Comparison of ENCODE assay signal across 8 cellular contexts in the genomic region with DNA sequence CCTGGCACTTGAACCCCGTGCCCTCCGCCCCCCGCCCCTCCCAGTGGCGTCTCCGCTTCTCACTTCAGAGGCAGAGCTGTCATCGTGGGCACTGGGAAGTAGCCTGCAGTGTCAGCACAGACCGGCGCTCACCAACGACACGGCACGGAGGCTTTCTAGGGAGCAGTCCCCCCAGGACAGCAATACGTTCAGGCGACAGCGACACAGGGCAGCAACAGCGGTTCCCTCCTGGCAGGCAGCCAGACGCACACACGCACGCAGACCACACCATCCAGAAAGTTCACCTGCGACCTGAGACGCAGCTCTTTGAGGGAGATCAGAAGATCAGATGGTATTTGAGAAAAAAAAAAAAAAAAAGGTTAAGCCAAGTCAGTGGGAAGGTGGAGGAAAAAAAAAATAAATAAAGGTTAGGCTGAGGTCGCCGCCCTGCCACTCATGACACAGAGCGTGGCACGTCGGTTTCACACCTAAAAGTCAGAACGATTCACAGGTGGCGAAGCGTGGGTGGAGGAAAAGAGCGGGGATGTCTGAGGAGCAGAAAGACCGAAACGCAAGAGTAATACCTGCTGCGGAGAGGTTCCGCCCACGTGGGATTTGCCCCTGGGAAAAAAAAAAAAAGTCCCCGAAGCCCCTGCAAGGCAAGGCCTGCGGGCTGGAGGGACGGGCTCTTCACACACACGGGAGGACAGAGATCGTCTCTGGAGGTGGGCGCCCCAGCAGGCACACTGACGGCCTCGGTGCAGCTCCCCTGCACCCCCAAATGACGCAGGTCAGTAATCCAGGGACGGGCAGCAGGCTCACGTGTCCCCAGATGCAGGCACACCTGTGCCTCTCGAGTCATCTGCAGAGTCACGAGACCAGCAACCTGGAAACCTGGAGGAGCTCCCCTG.
DNase-seq lines count a peak whose midpoint lies in the region; ATAC-seq, FAIRE-seq and TF ChIP-seq lines count a peak whose summit lies in the region.

No MANE protein-coding gene starts in this region.

- no peak overlapping the region for H3K27ac ChIP-seq in foreskin keratinocyte

- in situ Hi-C loops in HAP-1 (cut with MboI; ENCODE audit: low sequenced_read_pairs) = no loop called here

- ATAC-seq in HG03460 (IDR thresholded peaks at IDR 0.05; ENCODE audit: unreplicated experiment) (peak; percentile 35), foreskin keratinocyte (no peak)

- FAIRE-seq in GM19239 (lab: Jason Lieb, UNC) = peak; percentile 98

- H3K9me3 Mint-ChIP-seq in progenitor cell of endocrine pancreas (ENCODE audit: low read depth) = no peaks in the 10 kb centered on the region

- DNase-seq in GM19239 (ENCODE audit: insufficient read length, low spot score) (no peak), activated T-cell treated with anti-CD3 and anti-CD28 coated beads for 1 hour (ENCODE audit: low read depth) (peak; percentile 55), progenitor cell of endocrine pancreas (ENCODE audit: low spot score, unreplicated experiment) (no peak), C1 segment of cervical spinal cord (lab: John Stamatoyannopoulos, UW) (no peak), foreskin keratinocyte (no peak), HAP-1 (ENCODE audit: low spot score in 2 of 2) (no peak), foreskin melanocyte (no peak)

- H3K36me3 Mint-ChIP-seq in progenitor cell of endocrine pancreas (ENCODE audit: insufficient read depth) = peaks cover 1% of the 10 kb centered on the region

- H3K9me3 ChIP-seq in HAP-1 = no peaks in the 10 kb centered on the region

- H3K27me3 ChIP-seq in foreskin keratinocyte = no peaks in the 10 kb centered on the region
- H3K27me3 ChIP-seq in HAP-1 (ENCODE audit: low read depth) = no peaks in the 10 kb centered on the region

- peaks cover 1% of the 10 kb centered on the region for H3K4me1 ChIP-seq in foreskin keratinocyte
- 0 out of 2 replicates have a peak, but pooled peaks cover 6% of the 10 kb centered on the region for H3K4me1 ChIP-seq in HAP-1

- TF ChIP-seq CTCF in progenitor cell of endocrine pancreas (IDR thresholded peaks at IDR 0.05; ENCODE audit: unreplicated experiment) (no peak), foreskin keratinocyte (conservative IDR thresholded peaks at IDR 0.05) (no peak)

- peak overlapping the region; percentile 52 for H3K27ac Mint-ChIP-seq in progenitor cell of endocrine pancreas

- no peak overlapping the region for H3K4me3 ChIP-seq in HAP-1

- H3K4me1 Mint-ChIP-seq in progenitor cell of endocrine pancreas (ENCODE audit: low read depth) = peaks cover 2% of the 10 kb centered on the region

- no peaks in the 10 kb centered on the region for H3K36me3 ChIP-seq in HAP-1 (replicated peaks)

- H3K27me3 Mint-ChIP-seq in progenitor cell of endocrine pancreas = peaks cover 17% of the 10 kb centered on the region

- no peak overlapping the region for H3K4me3 Mint-ChIP-seq in progenitor cell of endocrine pancreas (ENCODE audit: low read depth)
